In the genomic region with DNA sequence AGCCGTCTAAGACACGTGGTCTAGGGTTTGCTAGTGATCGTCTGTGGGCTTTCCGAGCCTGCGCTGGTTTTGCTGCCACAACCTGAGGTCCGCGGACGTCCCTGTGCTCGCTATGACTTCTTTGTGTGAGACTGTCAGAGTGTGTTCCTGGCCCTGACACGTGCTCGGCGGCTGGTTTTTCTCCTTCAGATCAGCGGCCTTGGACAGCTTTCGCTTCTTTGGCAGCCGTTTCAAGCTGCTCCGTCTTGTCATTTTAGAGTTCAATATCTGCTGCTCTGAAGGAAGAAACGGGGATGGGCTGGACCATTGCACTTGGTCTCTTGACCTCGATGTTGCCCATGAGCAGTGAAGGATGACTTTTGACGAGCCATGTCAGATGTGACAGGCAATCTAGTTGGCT, we compare ENCODE assay signal across 22 cellular contexts.
DNase-seq lines count a peak whose midpoint lies in the region; ATAC-seq and TF ChIP-seq lines count a peak whose summit lies in the region.
"Had no signal": no experiment of that assay in that cellular context is flagged by ENCODE, and none has a peak within 500 bp of the region (broad histone marks: within the 10 kb centered on the region; RNA-seq: fewer than 3 reads in every experiment).

No MANE protein-coding gene starts in this region.

- H3K9ac ChIP-seq in BLaER1 treated with 17β-estradiol and CSF1 and Interleukin-3, amounts not matched to agents 10 nM and 100 nM, result peak overlapping the region in 7 of 11 experiments; percentile 34 to 69 (median 54); a peak in 13 of 22 replicates
- no peak overlapping the region; the same call in 1 of the 2 replicates for H3K9ac ChIP-seq in OCI-LY1 (ENCODE audit: low read length)
- H3K9ac ChIP-seq: KMS-11 had no signal

- in situ Hi-C loops in ACHN (cut with HindIII; ENCODE audit: low pct_ligation_motif_present, low pct_unique_long_range_greater_than_20kb, low sequenced_read_pairs), result no loop called here

- H3K27ac ChIP-seq in BLaER1 treated with 17β-estradiol and CSF1 and Interleukin-3, amounts not matched to agents 10 nM and 100 nM, result peak overlapping the region in 7 of 11 experiments; percentile 19 to 75 (median 63); a peak in 12 of 22 replicates
- H3K27ac ChIP-seq in OCI-LY1 (ENCODE audit: low read depth, low read length, poor library complexity, severe bottlenecking), result peak overlapping the region; percentile 73
- H3K27ac ChIP-seq: HL-60, KMS-11, PC-9, SJSA1 had no signal

- ATAC-seq in SK-N-SH treated with all-trans-retinoic acid at 6 μM for 48 hours, result no peak

- no peaks in the 10 kb centered on the region for H3K27me3 ChIP-seq in BLaER1 treated with 17β-estradiol and CSF1 and Interleukin-3, amounts not matched to agents 10 nM and 100 nM
- no peaks in the 10 kb centered on the region for H3K27me3 ChIP-seq in OCI-LY1 (ENCODE audit: insufficient read depth, low read length)
- H3K27me3 ChIP-seq: SJSA1 had no signal

- H2AFZ ChIP-seq in OCI-LY1 (ENCODE audit: low read length), result no peak overlapping the region
- H2AFZ ChIP-seq: PC-9 had no signal

- peak overlapping the region; percentile 39 to 79 (median 72) for H3K4me2 ChIP-seq in BLaER1 treated with 17β-estradiol and CSF1 and Interleukin-3, amounts not matched to agents 10 nM and 100 nM
- H3K4me2 ChIP-seq in OCI-LY1 (ENCODE audit: low read length), result peak overlapping the region; percentile 28; the same call in 1 of the 2 replicates
- H3K4me2 ChIP-seq: KMS-11, PC-9 had no signal

- H3K79me2 ChIP-seq in OCI-LY1 (ENCODE audit: insufficient read depth, low read length), result peaks cover 3% of the 10 kb centered on the region; the same call in 1 of the 2 replicates

- DNase-seq in islet precursor cell (peak; percentile 25), retina (peak; percentile 57), ACHN (no peak), NCI-H226 (no peak)
- DNase-seq: DMS53; H7; NCI-H1092; NCI-H1417 treated with DMSO at 0.1 percent for 48 hours; NCI-H1694 treated with DMSO at 0.1 percent for 48 hours; NCI-H2081; NCI-H345; NCI-H524; NCI-H774; NK-92 treated with Interleukin-12 subunit alpha and Interleukin-12 subunit beta, amount 100 ng/mL, for 24 hours; PC-9; Right ventricle myocardium superior had no signal

- peaks cover 0 to 25% (median 13%) of the 10 kb centered on the region in 11 experiments; a peak in 11 of 22 replicates for H3K36me3 ChIP-seq in BLaER1 treated with 17β-estradiol and CSF1 and Interleukin-3, amounts not matched to agents 10 nM and 100 nM
- H3K36me3 ChIP-seq in OCI-LY1 (ENCODE audit: insufficient read depth, low read length), result no peaks in the 10 kb centered on the region; the same call in none of the 2 replicates
- H3K36me3 ChIP-seq: SJSA1 had no signal

- peaks cover 12 to 38% (median 27%) of the 10 kb centered on the region in 11 experiments for H3K9me3 ChIP-seq in BLaER1 treated with 17β-estradiol and CSF1 and Interleukin-3, amounts not matched to agents 10 nM and 100 nM (replicated peaks in 1 of 11)
- no peaks in the 10 kb centered on the region for H3K9me3 ChIP-seq in OCI-LY1 (ENCODE audit: low read length)

- H3K4me3 ChIP-seq in BLaER1 treated with 17β-estradiol and CSF1 and Interleukin-3, amounts not matched to agents 10 nM and 100 nM, result peak overlapping the region in 1 of 10 experiments; percentile 14; a peak in 2 of 20 replicates
- H3K4me3 ChIP-seq in OCI-LY1 (ENCODE audit: low read depth, low read length, poor library complexity, severe bottlenecking), result no peak overlapping the region
- H3K4me3 ChIP-seq: PC-9, SJSA1 had no signal

- H3F3A ChIP-seq in OCI-LY1 (ENCODE audit: insufficient read depth, low read length), result no peaks in the 10 kb centered on the region

- peaks cover 0 to 4% (median 0%) of the 10 kb centered on the region in 11 experiments; a peak in 1 of 22 replicates for H4K20me1 ChIP-seq in BLaER1 treated with 17β-estradiol and CSF1 and Interleukin-3, amounts not matched to agents 10 nM and 100 nM
- H4K20me1 ChIP-seq in OCI-LY1 (ENCODE audit: insufficient read depth, low read length), result no peaks in the 10 kb centered on the region

- H3K4me1 ChIP-seq in BLaER1 treated with 17β-estradiol and CSF1 and Interleukin-3, amounts not matched to agents 10 nM and 100 nM, result peaks cover 8 to 62% (median 33%) of the 10 kb centered on the region in 10 experiments; a peak in 19 of 20 replicates
- H3K4me1 ChIP-seq in OCI-LY1 (ENCODE audit: insufficient read depth, low read length, severe bottlenecking), result peaks cover 46% of the 10 kb centered on the region
- H3K4me1 ChIP-seq: SJSA1 had no signal

- no peaks in the 10 kb centered on the region for H3K9me2 ChIP-seq in OCI-LY1 (ENCODE audit: low read depth, low read length)

- no peak for TF ChIP-seq CTCF in OCI-LY1 (IDR thresholded peaks at IDR 0.05; ENCODE audit: low read length)

TF ChIP-seq in SK-N-SH treated with all-trans-retinoic acid at 6 μM for 48 hours, 23 proteins besides CTCF, POLR2A, EP300 and RAD21:
- TF ChIP-seq, protein P1, sequence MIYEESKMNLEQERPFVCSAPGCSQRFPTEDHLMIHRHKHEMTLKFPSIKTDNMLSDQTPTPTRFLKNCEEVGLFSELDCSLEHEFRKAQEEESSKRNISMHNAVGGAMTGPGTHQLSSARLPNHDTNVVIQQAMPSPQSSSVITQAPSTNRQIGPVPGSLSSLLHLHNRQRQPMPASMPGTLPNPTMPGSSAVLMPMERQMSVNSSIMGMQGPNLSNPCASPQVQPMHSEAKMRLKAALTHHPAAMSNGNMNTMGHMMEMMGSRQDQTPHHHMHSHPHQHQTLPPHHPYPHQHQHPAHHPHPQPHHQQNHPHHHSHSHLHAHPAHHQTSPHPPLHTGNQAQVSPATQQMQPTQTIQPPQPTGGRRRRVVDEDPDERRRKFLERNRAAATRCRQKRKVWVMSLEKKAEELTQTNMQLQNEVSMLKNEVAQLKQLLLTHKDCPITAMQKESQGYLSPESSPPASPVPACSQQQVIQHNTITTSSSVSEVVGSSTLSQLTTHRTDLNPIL (CRISPR knock-in tag; IDR thresholded peaks at IDR 0.05; ENCODE audit: low read depth), result no peak
- TF ChIP-seq ZFP3 (CRISPR knock-in tag; IDR thresholded peaks at IDR 0.05) (no peak), ZNF565 (CRISPR knock-in tag; conservative IDR thresholded peaks at IDR 0.05; ENCODE audit: low read depth) (no peak), ZFP30 (CRISPR knock-in tag; IDR thresholded peaks at IDR 0.05) (no peak), ISL1 (CRISPR knock-in tag; IDR thresholded peaks at IDR 0.05) (no peak), ESRRG (CRISPR knock-in tag; IDR thresholded peaks at IDR 0.05) (no peak), ZC3H10 (CRISPR knock-in tag; IDR thresholded peaks at IDR 0.05) (no peak)
- TF ChIP-seq, protein P2, sequence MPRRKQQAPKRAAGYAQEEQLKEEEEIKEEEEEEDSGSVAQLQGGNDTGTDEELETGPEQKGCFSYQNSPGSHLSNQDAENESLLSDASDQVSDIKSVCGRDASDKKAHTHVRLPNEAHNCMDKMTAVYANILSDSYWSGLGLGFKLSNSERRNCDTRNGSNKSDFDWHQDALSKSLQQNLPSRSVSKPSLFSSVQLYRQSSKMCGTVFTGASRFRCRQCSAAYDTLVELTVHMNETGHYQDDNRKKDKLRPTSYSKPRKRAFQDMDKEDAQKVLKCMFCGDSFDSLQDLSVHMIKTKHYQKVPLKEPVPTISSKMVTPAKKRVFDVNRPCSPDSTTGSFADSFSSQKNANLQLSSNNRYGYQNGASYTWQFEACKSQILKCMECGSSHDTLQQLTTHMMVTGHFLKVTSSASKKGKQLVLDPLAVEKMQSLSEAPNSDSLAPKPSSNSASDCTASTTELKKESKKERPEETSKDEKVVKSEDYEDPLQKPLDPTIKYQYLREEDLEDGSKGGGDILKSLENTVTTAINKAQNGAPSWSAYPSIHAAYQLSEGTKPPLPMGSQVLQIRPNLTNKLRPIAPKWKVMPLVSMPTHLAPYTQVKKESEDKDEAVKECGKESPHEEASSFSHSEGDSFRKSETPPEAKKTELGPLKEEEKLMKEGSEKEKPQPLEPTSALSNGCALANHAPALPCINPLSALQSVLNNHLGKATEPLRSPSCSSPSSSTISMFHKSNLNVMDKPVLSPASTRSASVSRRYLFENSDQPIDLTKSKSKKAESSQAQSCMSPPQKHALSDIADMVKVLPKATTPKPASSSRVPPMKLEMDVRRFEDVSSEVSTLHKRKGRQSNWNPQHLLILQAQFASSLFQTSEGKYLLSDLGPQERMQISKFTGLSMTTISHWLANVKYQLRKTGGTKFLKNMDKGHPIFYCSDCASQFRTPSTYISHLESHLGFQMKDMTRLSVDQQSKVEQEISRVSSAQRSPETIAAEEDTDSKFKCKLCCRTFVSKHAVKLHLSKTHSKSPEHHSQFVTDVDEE (CRISPR knock-in tag; IDR thresholded peaks at IDR 0.05), result no peak
TF ChIP-seq in SK-N-SH treated with all-trans-retinoic acid at 6 μM for 48 hours: peak in this region for 0.

Comparison
In these comparisons a context has a peak if more than half of its experiments do, and no peak if none do; other contexts are left out.
1. DNase-seq: peak in islet precursor cell (single experiment) and retina (single experiment); none in ACHN (single experiment) and NCI-H226 (single experiment).